10 cellular contexts compared by ENCODE assay signal in genomic region chr19:2491130-2491801, GRCh38. TPM values are rescaled to one million over a fixed set of nuclear protein-coding genes. Genes with fewer than 3 reads are reported as not detected.
DNase-seq lines count a peak whose midpoint lies in the region; ATAC-seq and TF ChIP-seq lines count a peak whose summit lies in the region.
"Had no signal": no experiment of that assay in that cellular context is flagged by ENCODE, and none has a peak within 500 bp of the region (broad histone marks: within the 10 kb centered on the region; RNA-seq: fewer than 3 reads in every experiment).

No MANE protein-coding gene starts in this region.

- peaks cover 3 to 46% (median 17%) of the 10 kb centered on the region in 5 donors for H3K27me3 Mint-ChIP-seq in naive thymus-derived CD8-positive, alpha-beta T cell

- H3K4me1 Mint-ChIP-seq in naive thymus-derived CD8-positive, alpha-beta T cell = peaks cover 13 to 47% (median 38%) of the 10 kb centered on the region in 4 donors

- TF ChIP-seq EP300 in upper lobe of left lung (IDR thresholded peaks at IDR 0.05) = peak; percentile 40 to 88 (median 68)

- TF ChIP-seq POLR2A in upper lobe of left lung (IDR thresholded peaks at IDR 0.05) = no peak

- H3K27ac ChIP-seq in foreskin keratinocyte (no peak overlapping the region), upper lobe of left lung (peak overlapping the region; percentile 12 to 51 (median 30))

- H3K27me3 ChIP-seq in foreskin keratinocyte (peaks cover 15% of the 10 kb centered on the region), upper lobe of left lung (peaks cover 0 to 15% (median 0%) of the 10 kb centered on the region in 4 donors)

- TF ChIP-seq CTCF in foreskin keratinocyte (conservative IDR thresholded peaks at IDR 0.05) = no peak
- no peak for TF ChIP-seq CTCF in upper lobe of left lung (IDR thresholded peaks at IDR 0.05)

- peaks cover 9% of the 10 kb centered on the region for H3K4me1 ChIP-seq in foreskin keratinocyte
- peaks cover 61 to 74% (median 64%) of the 10 kb centered on the region in 4 donors for H3K4me1 ChIP-seq in upper lobe of left lung

- POLR2A ChIA-PET in naive thymus-derived CD8-positive, alpha-beta T cell (lab: Charles Lee) = interaction anchor here (0.7 to 5.7 kb wide), 3 partner anchors 11 to 342 kb away, joined by 3 to 45 read pairs (median 3); partner anchors contain the start of gene GADD45B

- no peaks in the 10 kb centered on the region for H3K9me3 ChIP-seq in upper lobe of left lung

- no peak overlapping the region for H3K4me3 ChIP-seq in upper lobe of left lung

- H3K27ac Mint-ChIP-seq in naive thymus-derived CD8-positive, alpha-beta T cell = peak overlapping the region in 4 of 10 donors; percentile 43 to 76 (median 48)
- H3K27ac Mint-ChIP-seq: activated naive CD4-positive, alpha-beta T cell treated with anti-CD3 and anti-CD28 coated beads, Interleukin-2, amount 50 U/mL, for 24 hours had no signal

- peak; percentile 49 for ATAC-seq in foreskin keratinocyte
- ATAC-seq in upper lobe of left lung (ENCODE audit: low FRiP score in 2 of 2) = peak in 1 of 2 donors; percentile 56
- ATAC-seq in naive thymus-derived CD8-positive, alpha-beta T cell = no peak
- ATAC-seq: right cardiac atrium had no signal

- H3K4me3 Mint-ChIP-seq in naive thymus-derived CD8-positive, alpha-beta T cell = peak overlapping the region in 4 of 10 donors; percentile 4 to 73 (median 40)
- H3K4me3 Mint-ChIP-seq: activated naive CD4-positive, alpha-beta T cell treated with anti-CD3 and anti-CD28 coated beads, Interleukin-2, amount 50 U/mL, for 24 hours had no signal

- 15 to 17% methylated on average over 8 to 12 of the region's 23 CpGs for WGBS in upper lobe of left lung, 2 donors

- no peaks in the 10 kb centered on the region for H3K9me3 Mint-ChIP-seq in naive thymus-derived CD8-positive, alpha-beta T cell
- H3K9me3 Mint-ChIP-seq: activated naive CD4-positive, alpha-beta T cell treated with anti-CD3 and anti-CD28 coated beads, Interleukin-2, amount 50 U/mL, for 24 hours had no signal

- no peaks in the 10 kb centered on the region for H3K36me3 ChIP-seq in upper lobe of left lung

- DNase-seq in NCI-H1436 (lab: John Stamatoyannopoulos, UW) = peak; percentile 25
- DNase-seq in NCI-H1436 treated with DMSO at 0.1 percent for 48 hours (lab: John Stamatoyannopoulos, UW) = no peak
- peak; percentile 99 for DNase-seq in RPMI8226
- DNase-seq in foreskin keratinocyte = peak; percentile 86 to 94
- peak; percentile 90 to 94 for DNase-seq in upper lobe of left lung
- no peak for DNase-seq in NCI-H446 treated with DMSO at 0.1 percent for 48 hours (lab: John Stamatoyannopoulos, UW)
- DNase-seq in naive thymus-derived CD8-positive, alpha-beta T cell = no peak
- no peak for DNase-seq in NCI-H2107 treated with DMSO at 0.1 percent for 48 hours (lab: John Stamatoyannopoulos, UW; ENCODE audit: unreplicated experiment)

- no peaks in the 10 kb centered on the region for H3K36me3 Mint-ChIP-seq in naive thymus-derived CD8-positive, alpha-beta T cell
- H3K36me3 Mint-ChIP-seq: activated naive CD4-positive, alpha-beta T cell treated with anti-CD3 and anti-CD28 coated beads, Interleukin-2, amount 50 U/mL, for 24 hours had no signal

RNA-seq across cellular contexts. Expression of gene GADD45B, which starts 15.3 kb away (rescaled TPM):
- total RNA-seq in foreskin keratinocyte (39.5 and 40.9 TPM in 2 replicates), upper lobe of left lung (100 to 1,000 TPM in 4 of 6 donors, 10 to 100 TPM in 2; 93.2 to 247 (median 139) TPM)
- 49.8 and 51.1 TPM in 2 replicates for polyA plus RNA-seq in foreskin keratinocyte
- total RNA-seq in naive thymus-derived CD8-positive, alpha-beta T cell = 100 to 1,000 TPM; 108 to 115 TPM
- polyA plus RNA-seq in naive thymus-derived CD8-positive, alpha-beta T cell = 10 to 100 TPM; 41.0 to 57.3 (median 43.8) TPM

RNA-seq across cellular contexts. Expression of gene LMNB2, which starts 34.5 kb away (rescaled TPM):
- 134 and 170 TPM in 2 replicates for total RNA-seq in foreskin keratinocyte
- polyA plus RNA-seq in foreskin keratinocyte = 74.5 and 96.6 TPM in 2 replicates
- total RNA-seq in upper lobe of left lung = 10 to 100 TPM; 15.7 to 49.7 (median 28.2) TPM
- total RNA-seq in naive thymus-derived CD8-positive, alpha-beta T cell = 10 to 100 TPM; 17.3 to 19.6 TPM
- 10 to 100 TPM in 1 of 3 donors, 1 to 10 TPM in 2; 5.4 to 10.5 (median 7.4) TPM for polyA plus RNA-seq in naive thymus-derived CD8-positive, alpha-beta T cell

Comparison
In these comparisons a context has a peak if more than half of its experiments do, and no peak if none do; other contexts are left out.
1. DNase-seq: peak in NCI-H1436 (single experiment), RPMI8226 (single experiment), foreskin keratinocyte (2 of 2) and upper lobe of left lung (2 of 2); none in NCI-H1436 treated with DMSO at 0.1 percent for 48 hours (single experiment), NCI-H446 treated with DMSO at 0.1 percent for 48 hours (single experiment), naive thymus-derived CD8-positive, alpha-beta T cell (0 of 10) and NCI-H2107 treated with DMSO at 0.1 percent for 48 hours (single experiment).